ENCODE assay signal across 11 cellular contexts in the genomic region with DNA sequence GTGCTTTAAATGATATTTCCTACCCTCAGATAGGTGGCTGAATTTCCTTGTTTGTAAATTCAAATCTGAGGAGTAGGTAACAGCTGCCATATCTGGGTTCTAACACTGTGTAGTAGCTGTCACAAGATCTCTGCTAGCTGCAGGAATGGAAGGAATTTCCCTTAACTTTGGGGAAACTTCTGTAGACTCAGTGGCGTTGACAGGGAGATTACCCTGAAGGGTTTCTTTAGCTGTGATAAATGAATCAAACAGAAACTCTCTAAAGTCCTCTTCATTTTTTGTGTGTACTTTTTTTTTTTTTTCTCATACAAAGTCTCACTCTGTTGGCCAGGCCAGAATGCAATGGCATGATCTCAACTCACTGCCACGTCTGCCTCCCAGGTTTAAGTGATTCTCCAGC. TPM values are rescaled to one million over a fixed set of nuclear protein-coding genes. Genes with fewer than 3 reads are reported as not detected.
DNase-seq lines count a peak whose midpoint lies in the region; ATAC-seq, FAIRE-seq and TF ChIP-seq lines count a peak whose summit lies in the region.
"Had no signal": no experiment of that assay in that cellular context is flagged by ENCODE, and none has a peak within 500 bp of the region (broad histone marks: within the 10 kb centered on the region; RNA-seq: fewer than 3 reads in every experiment).

No MANE protein-coding gene starts in this region.

- ATAC-seq in GM21619 (IDR thresholded peaks at IDR 0.05; ENCODE audit: unreplicated experiment), result peak; percentile 57

- no peak for TF ChIP-seq POLR2A in GM12891 (IDR thresholded peaks at IDR 0.05; ENCODE audit: low read depth, low read length)

- DNase-seq in GM12891 (ENCODE audit: insufficient read length, low spot score) (no peak), RPMI7951 (ENCODE audit: low read depth) (peak; percentile 22), iris pigment epithelial cell (ENCODE audit: low read depth) (peak; percentile 76), NCI-H2029 (lab: John Stamatoyannopoulos, UW) (no peak), 8988T (no peak), GOT3 (lab: John Stamatoyannopoulos, UW) (no peak), hepatic stellate cell (ENCODE audit: low spot score) (no peak)
- DNase-seq: DMS79, endodermal cell had no signal

- FAIRE-seq in GM12891 (lab: Jason Lieb, UNC), result peak; percentile 13
- FAIRE-seq: HTR-8/SVneo had no signal

TF ChIP-seq in GM12891, 5 proteins besides CTCF, POLR2A, EP300 and RAD21:
- TF ChIP-seq TAF1 (IDR thresholded peaks at IDR 0.05; ENCODE audit: low read depth, low read length), result no peak
- no peak for TF ChIP-seq PAX5 (IDR thresholded peaks at IDR 0.05; ENCODE audit: insufficient read depth, low read length, severe bottlenecking)
- no peak for TF ChIP-seq SPI1 (IDR thresholded peaks at IDR 0.05; ENCODE audit: low read depth, low read length)
- TF ChIP-seq POU2F2 (IDR thresholded peaks at IDR 0.05; ENCODE audit: low read depth, low read length), result no peak
- TF ChIP-seq POLR2AphosphoS5 (IDR thresholded peaks at IDR 0.05; ENCODE audit: low read depth, low read length), result no peak
TF ChIP-seq in GM12891: peak in this region for 0.

RNA-seq across cellular contexts. Expression of a gene that starts 5.3 kb away (rescaled TPM):
- 23.0 TPM for polyA plus RNA-seq in GM12891 (2012; ENCODE audit: low read depth, missing spikeins)
- 7.9 and 8.4 TPM in 2 replicates for total RNA-seq in RPMI7951 (2014; rRNA removed; shearing (Covaris generic))

RNA-seq across cellular contexts. Expression of a gene that starts 26.0 kb away (rescaled TPM):
- polyA plus RNA-seq in GM12891 (2012; ENCODE audit: low read depth, missing spikeins), result 24.9 TPM
- total RNA-seq in RPMI7951 (2014; rRNA removed; shearing (Covaris generic)), result 54.5 and 64.5 TPM in 2 replicates

Comparison
In these comparisons a context has a peak if more than half of its experiments do, and no peak if none do; other contexts are left out.
1. DNase-seq: peak in RPMI7951 (single experiment) and iris pigment epithelial cell (single experiment); none in GM12891 (single experiment), NCI-H2029 (single experiment), 8988T (single experiment), GOT3 (single experiment) and hepatic stellate cell (single experiment).